ENCODE assay signal across 22 cellular contexts in genomic region chrX:8967471-8967870, GRCh38.
"Had no signal": no experiment of that assay in that cellular context is flagged by ENCODE, and none has a peak within 500 bp of the region (broad histone marks: within the 10 kb centered on the region; RNA-seq: fewer than 3 reads in every experiment).

No MANE protein-coding gene starts in this region.

- H3K36me3 ChIP-seq: lower lobe of right lung, ovary, right atrium auricular region, right lobe of liver, transverse colon, upper lobe of right lung had no signal

- H3K4me3 ChIP-seq: lower lobe of right lung, mucosa of descending colon, ovary, right atrium auricular region, right lobe of liver, smooth muscle cell, transverse colon, upper lobe of right lung had no signal

- H3K27ac ChIP-seq: lower lobe of right lung, ovary, right atrium auricular region, right lobe of liver, transverse colon, upper lobe of right lung had no signal

- H3K4me2 ChIP-seq: smooth muscle cell had no signal

- H3K27me3 ChIP-seq: ovary, right atrium auricular region, right lobe of liver, transverse colon, upper lobe of right lung had no signal

- DNase-seq: hippocampal formation; kidney glomerular epithelial cell; left cardiac atrium; lower lobe of right lung; mammary epithelial cell; mesenchymal stem cell; midbrain; mucosa of descending colon; naive thymus-derived CD4-positive, alpha-beta T cell; ovary; right lobe of liver; stimulated activated CD4-positive, alpha-beta T cell treated with anti-CD3 and anti-CD28 coated beads, Interleukin-1b, Interleukin-23, amount 100 ng/mL, for 48 hours; stimulated activated CD4-positive, alpha-beta T cell treated with anti-CD3 and anti-CD28 coated beads, Interleukin-2, amount 100 ng/mL, for 48 hours; stimulated activated CD4-positive, alpha-beta T cell treated with anti-CD3 and anti-CD28 coated beads, Interleukin-4, amount 100 ng/mL, for 4 hours; stimulated activated CD8-positive, alpha-beta memory T cell treated with anti-CD3 and anti-CD28 coated beads, Interleukin-4, amount 100 ng/mL, for 48 hours; stimulated activated naive CD4-positive, alpha-beta T cell treated with Interleukin-2 at 50 U/mL for 16 hours; stimulated activated naive CD8-positive, alpha-beta T cell treated with anti-CD3 and anti-CD28 coated beads, Interleukin-15, amount 100 ng/mL, for 72 hours; substantia nigra; transverse colon; upper lobe of right lung had no signal

- H3K4me1 ChIP-seq: lower lobe of right lung, right atrium auricular region, right lobe of liver, transverse colon, upper lobe of right lung had no signal

- H3K9me3 ChIP-seq: lower lobe of right lung, mucosa of descending colon, ovary, right lobe of liver, transverse colon, upper lobe of right lung had no signal
